ENCODE assay signal across 19 cellular contexts in the genomic region with DNA sequence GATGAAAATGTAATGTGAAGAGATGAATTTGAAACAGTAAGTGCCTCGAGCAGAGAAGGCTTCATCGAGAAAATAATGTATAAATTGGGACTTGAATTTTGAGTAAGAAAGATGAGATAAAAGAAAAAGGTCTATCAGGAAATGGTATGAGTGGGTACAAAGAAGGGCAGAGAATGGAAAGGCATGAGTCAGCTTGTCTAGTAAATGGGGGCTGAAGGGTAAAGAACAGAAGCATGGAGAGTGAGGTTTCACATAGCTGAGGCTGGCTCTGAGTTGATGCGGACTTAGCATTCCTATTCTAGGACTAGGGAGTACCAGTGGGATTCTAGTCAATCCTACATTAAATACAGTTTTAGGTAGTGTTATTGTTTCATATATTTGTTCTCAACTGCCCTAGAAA.
"Had no signal": no experiment of that assay in that cellular context is flagged by ENCODE, and none has a peak within 500 bp of the region (broad histone marks: within the 10 kb centered on the region; RNA-seq: fewer than 3 reads in every experiment).

No MANE protein-coding gene starts in this region.

- H3K27me3 ChIP-seq: heart left ventricle, upper lobe of left lung had no signal

- ATAC-seq: heart left ventricle, left cardiac atrium, lower lobe of right lung, right cardiac atrium had no signal

- H3K4me1 Mint-ChIP-seq: endodermal cell, immature natural killer cell had no signal

- H3K27ac Mint-ChIP-seq: activated T-helper 1 cell treated with anti-CD3 and anti-CD28 coated beads, Interleukin-12 subunit alpha, Interleukin-12 subunit beta, Interleukin-2, Interleukin-4 antibody, amounts not matched to agents 30 ng/mL and 10 ng/mL and 1 ng/mL, durations not matched to agents 14 hours and 24 hours and 36 hours; endodermal cell had no signal

- H3K27ac ChIP-seq: heart left ventricle, lower lobe of right lung, prostate gland, skin epidermis, upper lobe of left lung had no signal

- H3K4me1 ChIP-seq: heart left ventricle, lower lobe of right lung, prostate gland, upper lobe of left lung had no signal

- FAIRE-seq: bronchial epithelial cell, frontal cortex had no signal

- H3K4me3 Mint-ChIP-seq: activated T-helper 1 cell treated with anti-CD3 and anti-CD28 coated beads, Interleukin-12 subunit alpha, Interleukin-12 subunit beta, Interleukin-2, Interleukin-4 antibody, amounts not matched to agents 30 ng/mL and 10 ng/mL and 1 ng/mL, durations not matched to agents 14 hours and 24 hours and 36 hours; endodermal cell; immature natural killer cell had no signal

- H3K9me3 ChIP-seq: heart left ventricle, lower lobe of right lung, prostate gland, upper lobe of left lung had no signal

- H3K9me3 Mint-ChIP-seq: activated T-helper 1 cell treated with anti-CD3 and anti-CD28 coated beads, Interleukin-12 subunit alpha, Interleukin-12 subunit beta, Interleukin-2, Interleukin-4 antibody, amounts not matched to agents 30 ng/mL and 10 ng/mL and 1 ng/mL, durations not matched to agents 14 hours and 24 hours and 36 hours; endodermal cell; immature natural killer cell had no signal

- H3K36me3 ChIP-seq: prostate gland had no signal

- H3K4me3 ChIP-seq: heart left ventricle, lower lobe of right lung, prostate gland, skin epidermis, upper lobe of left lung had no signal

- DNase-seq: activated CD4-positive, alpha-beta T cell treated with anti-CD3 and anti-CD28 coated beads for 4 hours; aorta; endodermal cell; heart left ventricle; immature natural killer cell; left cardiac atrium; lower lobe of right lung; midbrain; right cardiac atrium; stimulated activated CD4-positive, alpha-beta T cell treated with anti-CD3 and anti-CD28 coated beads, Interleukin-15, amount 100 ng/mL, for 24 hours; stimulated activated CD4-positive, alpha-beta T cell treated with anti-CD3 and anti-CD28 coated beads, Interleukin-4, amount 100 ng/mL, for 1 hour; stimulated activated naive CD4-positive, alpha-beta T cell treated with Interleukin-2 at 50 U/mL for 16 hours; T-helper 2 cell; upper lobe of left lung had no signal
